In the genomic region with DNA sequence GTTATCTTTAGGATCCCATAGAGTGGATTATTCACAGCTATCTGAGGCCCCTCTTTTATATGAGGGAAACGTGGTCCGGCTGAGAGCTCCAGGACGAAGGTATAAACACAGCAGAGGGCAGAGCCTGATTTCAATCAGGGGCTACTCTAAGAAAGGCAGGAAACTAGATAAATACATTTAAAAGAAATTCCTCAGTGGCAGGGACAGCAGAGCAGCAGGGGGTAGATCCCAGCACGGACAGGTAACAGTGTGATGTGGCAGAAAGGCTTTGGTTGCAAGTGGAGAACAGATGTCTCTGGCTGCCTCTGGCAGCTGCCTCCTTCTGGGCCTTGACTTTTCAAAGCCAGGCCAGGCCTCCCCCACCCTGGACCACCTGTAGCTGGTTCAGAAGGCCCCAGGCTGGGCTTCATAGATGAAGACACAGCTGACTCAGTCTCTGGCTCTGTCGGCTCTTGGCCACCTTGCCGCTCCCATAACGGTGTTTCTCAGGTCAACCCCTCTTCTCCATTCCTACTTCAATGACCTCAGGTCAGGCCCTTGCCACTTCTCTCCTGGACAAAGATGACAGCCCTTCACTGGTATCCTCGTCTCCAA, we compare ENCODE assay signal across 1 cellular context.
A peak's percentile ranks its signal among the peaks of the same experiment; 100 is the strongest.
TF ChIP-seq lines count a peak whose summit lies in the region.

No MANE protein-coding gene starts in this region.

TF ChIP-seq in H1, 55 proteins besides CTCF, POLR2A, EP300 and RAD21:
- no peak for TF ChIP-seq SIX5 (IDR thresholded peaks at IDR 0.05; ENCODE audit: low read depth, low read length)
- 0 out of 2 replicates have a peak, but pooled peaks have one; percentile 23 for TF ChIP-seq TEAD4 (IDR thresholded peaks at IDR 0.05; ENCODE audit: low read depth, low read length)
